In genomic region chr3:194141415-194142155, GRCh38 we compare ENCODE assay signal across 1 cellular context.
TF ChIP-seq lines count a peak whose summit lies in the region.

No MANE protein-coding gene starts in this region.

TF ChIP-seq in HepG2, 621 proteins besides CTCF, POLR2A, EP300 and RAD21 (continued from another document and continues in another):
- TF ChIP-seq, protein P1, sequence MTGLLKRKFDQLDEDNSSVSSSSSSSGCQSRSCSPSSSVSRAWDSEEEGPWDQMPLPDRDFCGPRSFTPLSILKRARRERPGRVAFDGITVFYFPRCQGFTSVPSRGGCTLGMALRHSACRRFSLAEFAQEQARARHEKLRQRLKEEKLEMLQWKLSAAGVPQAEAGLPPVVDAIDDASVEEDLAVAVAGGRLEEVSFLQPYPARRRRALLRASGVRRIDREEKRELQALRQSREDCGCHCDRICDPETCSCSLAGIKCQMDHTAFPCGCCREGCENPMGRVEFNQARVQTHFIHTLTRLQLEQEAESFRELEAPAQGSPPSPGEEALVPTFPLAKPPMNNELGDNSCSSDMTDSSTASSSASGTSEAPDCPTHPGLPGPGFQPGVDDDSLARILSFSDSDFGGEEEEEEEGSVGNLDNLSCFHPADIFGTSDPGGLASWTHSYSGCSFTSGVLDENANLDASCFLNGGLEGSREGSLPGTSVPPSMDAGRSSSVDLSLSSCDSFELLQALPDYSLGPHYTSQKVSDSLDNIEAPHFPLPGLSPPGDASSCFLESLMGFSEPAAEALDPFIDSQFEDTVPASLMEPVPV (CRISPR knock-in tag; IDR thresholded peaks at IDR 0.05) = peak; percentile 53; the same call in 1 of the 2 replicates
- TF ChIP-seq, protein P2, sequence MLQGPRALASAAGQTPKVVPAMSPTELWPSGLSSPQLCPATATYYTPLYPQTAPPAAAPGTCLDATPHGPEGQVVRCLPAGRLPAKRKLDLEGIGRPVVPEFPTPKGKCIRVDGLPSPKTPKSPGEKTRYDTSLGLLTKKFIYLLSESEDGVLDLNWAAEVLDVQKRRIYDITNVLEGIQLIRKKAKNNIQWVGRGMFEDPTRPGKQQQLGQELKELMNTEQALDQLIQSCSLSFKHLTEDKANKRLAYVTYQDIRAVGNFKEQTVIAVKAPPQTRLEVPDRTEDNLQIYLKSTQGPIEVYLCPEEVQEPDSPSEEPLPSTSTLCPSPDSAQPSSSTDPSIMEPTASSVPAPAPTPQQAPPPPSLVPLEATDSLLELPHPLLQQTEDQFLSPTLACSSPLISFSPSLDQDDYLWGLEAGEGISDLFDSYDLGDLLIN (CRISPR knock-in tag; IDR thresholded peaks at IDR 0.05; ENCODE audit: borderline replicate concordance) = peak; percentile 65; the same call in 1 of the 2 replicates
- TF ChIP-seq ETS1 (CRISPR knock-in tag; IDR thresholded peaks at IDR 0.05) (no peak), SUZ12 (IDR thresholded peaks at IDR 0.05; ENCODE audit: low read depth, low read length) (no peak), ZNF160 (CRISPR knock-in tag; IDR thresholded peaks at IDR 0.05) (peak; percentile 40), ZMAT3 (CRISPR knock-in tag; conservative IDR thresholded peaks at IDR 0.05) (no peak), ZKSCAN8 (CRISPR knock-in tag; IDR thresholded peaks at IDR 0.05; ENCODE audit: borderline replicate concordance) (peak; percentile 96; the same call in 1 of the 2 replicates), SRSF4 (IDR thresholded peaks at IDR 0.05; ENCODE audit: low read depth, low read length, poor library complexity, severe bottlenecking) (no peak), ZNF143 (CRISPR knock-in tag; IDR thresholded peaks at IDR 0.05) (no peak), HDAC6 (IDR thresholded peaks at IDR 0.05; ENCODE audit: low read depth, low read length) (no peak), AKAP8 (CRISPR knock-in tag; IDR thresholded peaks at IDR 0.05) (no peak), ZNF263 (CRISPR knock-in tag; IDR thresholded peaks at IDR 0.05) (0 out of 2 replicates have a peak, but pooled peaks have one; percentile 13), HES4 (CRISPR knock-in tag; IDR thresholded peaks at IDR 0.05; ENCODE audit: borderline replicate concordance) (peak; percentile 48; the same call in 1 of the 2 replicates), BRCA1 (CRISPR knock-in tag; IDR thresholded peaks at IDR 0.05) (no peak), PHF8 (CRISPR knock-in tag; IDR thresholded peaks at IDR 0.05) (peak; percentile 85), ZNF670 (CRISPR knock-in tag; IDR thresholded peaks at IDR 0.05; ENCODE audit: borderline replicate concordance) (peak; percentile 72; the same call in 1 of the 2 replicates), MED1 (CRISPR knock-in tag; IDR thresholded peaks at IDR 0.05) (peak; percentile 79), FLYWCH1 (CRISPR knock-in tag; IDR thresholded peaks at IDR 0.05) (no peak), GZF1 (CRISPR knock-in tag; IDR thresholded peaks at IDR 0.05) (no peak), ZNF446 (CRISPR knock-in tag; IDR thresholded peaks at IDR 0.05) (no peak; the same call in 1 of the 2 replicates), ZNF274 (CRISPR knock-in tag; IDR thresholded peaks at IDR 0.05) (peak; percentile 72; the same call in 1 of the 2 replicates), ZNF136 (CRISPR knock-in tag; IDR thresholded peaks at IDR 0.05; ENCODE audit: low read depth) (no peak), SP4 (CRISPR knock-in tag; IDR thresholded peaks at IDR 0.05) (peak; percentile 43; the same call in 1 of the 2 replicates), ZNF788 (CRISPR knock-in tag; IDR thresholded peaks at IDR 0.05; ENCODE audit: borderline replicate concordance) (no peak), KDM3A (CRISPR knock-in tag; IDR thresholded peaks at IDR 0.05; ENCODE audit: low read depth) (no peak), NR2F2 (IDR thresholded peaks at IDR 0.05; ENCODE audit: borderline replicate concordance, low read depth) (no peak; the same call in 1 of the 2 replicates), ESRRA (CRISPR knock-in tag; IDR thresholded peaks at IDR 0.05; ENCODE audit: low read depth) (0 out of 2 replicates have a peak, but pooled peaks have one; percentile 14), EED (CRISPR knock-in tag; IDR thresholded peaks at IDR 0.05) (no peak), ZNF256 (CRISPR knock-in tag; conservative IDR thresholded peaks at IDR 0.05) (no peak), ATF4 (CRISPR knock-in tag; IDR thresholded peaks at IDR 0.05) (0 out of 4 replicates have a peak, but pooled peaks of 1 of the 2 experiments have one; percentile 19), MEIS2 (CRISPR knock-in tag; IDR thresholded peaks at IDR 0.05) (peak; percentile 18; the same call in 1 of the 2 replicates), RFX3 (CRISPR knock-in tag; IDR thresholded peaks at IDR 0.05) (no peak), ZFP82 (CRISPR knock-in tag; IDR thresholded peaks at IDR 0.05; ENCODE audit: borderline replicate concordance) (0 out of 2 replicates have a peak, but pooled peaks have one; percentile 16), HOXA7 (CRISPR knock-in tag; IDR thresholded peaks at IDR 0.05) (no peak), ZNF512 (CRISPR knock-in tag; IDR thresholded peaks at IDR 0.05) (no peak), NR2C2 (CRISPR knock-in tag; IDR thresholded peaks at IDR 0.05; ENCODE audit: borderline replicate concordance) (no peak), ZNF75D (CRISPR knock-in tag; IDR thresholded peaks at IDR 0.05; ENCODE audit: borderline replicate concordance) (no peak), ZNF18 (CRISPR knock-in tag; IDR thresholded peaks at IDR 0.05; ENCODE audit: insufficient replicate concordance) (peak; percentile 91), CBFB (CRISPR knock-in tag; IDR thresholded peaks at IDR 0.05) (no peak), HDAC2 (CRISPR knock-in tag; IDR thresholded peaks at IDR 0.05) (0 out of 2 replicates have a peak, but pooled peaks have one; percentile 31), SMAD1 (CRISPR knock-in tag; IDR thresholded peaks at IDR 0.05; ENCODE audit: borderline replicate concordance, low read depth) (no peak), ZNF331 (CRISPR knock-in tag; IDR thresholded peaks at IDR 0.05) (no peak; the same call in 1 of the 2 replicates), ZNF737 (CRISPR knock-in tag; IDR thresholded peaks at IDR 0.05; ENCODE audit: borderline replicate concordance) (no peak), ZNF770 (CRISPR knock-in tag; IDR thresholded peaks at IDR 0.05) (no peak; the same call in 1 of the 2 replicates), RXRA (CRISPR knock-in tag; IDR thresholded peaks at IDR 0.05) (peak; percentile 59; the same call in 1 of the 2 replicates)
- TF ChIP-seq, protein P3, sequence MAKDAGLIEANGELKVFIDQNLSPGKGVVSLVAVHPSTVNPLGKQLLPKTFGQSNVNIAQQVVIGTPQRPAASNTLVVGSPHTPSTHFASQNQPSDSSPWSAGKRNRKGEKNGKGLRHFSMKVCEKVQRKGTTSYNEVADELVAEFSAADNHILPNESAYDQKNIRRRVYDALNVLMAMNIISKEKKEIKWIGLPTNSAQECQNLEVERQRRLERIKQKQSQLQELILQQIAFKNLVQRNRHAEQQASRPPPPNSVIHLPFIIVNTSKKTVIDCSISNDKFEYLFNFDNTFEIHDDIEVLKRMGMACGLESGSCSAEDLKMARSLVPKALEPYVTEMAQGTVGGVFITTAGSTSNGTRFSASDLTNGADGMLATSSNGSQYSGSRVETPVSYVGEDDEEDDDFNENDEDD (CRISPR knock-in tag; IDR thresholded peaks at IDR 0.05; ENCODE audit: borderline replicate concordance) = 0 out of 2 replicates have a peak, but pooled peaks have one; percentile 32
- TF ChIP-seq, protein P4, sequence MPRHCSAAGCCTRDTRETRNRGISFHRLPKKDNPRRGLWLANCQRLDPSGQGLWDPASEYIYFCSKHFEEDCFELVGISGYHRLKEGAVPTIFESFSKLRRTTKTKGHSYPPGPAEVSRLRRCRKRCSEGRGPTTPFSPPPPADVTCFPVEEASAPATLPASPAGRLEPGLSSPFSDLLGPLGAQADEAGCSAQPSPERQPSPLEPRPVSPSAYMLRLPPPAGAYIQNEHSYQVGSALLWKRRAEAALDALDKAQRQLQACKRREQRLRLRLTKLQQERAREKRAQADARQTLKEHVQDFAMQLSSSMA (CRISPR knock-in tag; IDR thresholded peaks at IDR 0.05) = peak; percentile 61; the same call in 1 of the 2 replicates
- TF ChIP-seq, protein P5, sequence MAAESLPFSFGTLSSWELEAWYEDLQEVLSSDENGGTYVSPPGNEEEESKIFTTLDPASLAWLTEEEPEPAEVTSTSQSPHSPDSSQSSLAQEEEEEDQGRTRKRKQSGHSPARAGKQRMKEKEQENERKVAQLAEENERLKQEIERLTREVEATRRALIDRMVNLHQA (CRISPR knock-in tag; IDR thresholded peaks at IDR 0.05) = no peak
- TF ChIP-seq, protein P6, sequence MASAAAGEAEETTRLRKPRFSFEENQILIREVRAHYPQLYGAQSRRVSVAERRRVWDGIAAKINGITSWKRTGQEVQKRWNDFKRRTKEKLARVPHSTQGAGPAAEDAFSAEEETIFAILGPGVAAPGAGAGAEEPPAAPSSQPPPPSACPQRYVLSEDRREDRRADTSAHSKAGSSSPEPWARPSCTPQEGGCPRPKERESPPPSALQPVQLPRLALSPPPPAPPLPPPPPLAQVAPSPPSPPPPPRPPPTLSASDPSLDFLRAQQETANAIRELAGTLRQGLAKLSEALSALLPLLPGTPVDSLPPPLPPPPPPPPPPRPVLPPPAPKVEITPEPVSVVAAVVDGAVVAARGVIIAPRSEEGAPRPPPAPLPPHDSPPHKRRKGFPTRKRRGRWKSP (CRISPR knock-in tag; IDR thresholded peaks at IDR 0.05) = peak; percentile 79; the same call in 1 of the 2 replicates
- TF ChIP-seq, protein P7, sequence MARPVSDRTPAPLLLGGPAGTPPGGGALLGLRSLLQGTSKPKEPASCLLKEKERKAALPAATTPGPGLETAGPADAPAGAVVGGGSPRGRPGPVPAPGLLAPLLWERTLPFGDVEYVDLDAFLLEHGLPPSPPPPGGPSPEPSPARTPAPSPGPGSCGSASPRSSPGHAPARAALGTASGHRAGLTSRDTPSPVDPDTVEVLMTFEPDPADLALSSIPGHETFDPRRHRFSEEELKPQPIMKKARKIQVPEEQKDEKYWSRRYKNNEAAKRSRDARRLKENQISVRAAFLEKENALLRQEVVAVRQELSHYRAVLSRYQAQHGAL (CRISPR knock-in tag; IDR thresholded peaks at IDR 0.05; ENCODE audit: not compliant biosample characterization) = no peak
